ENCODE assay signal across 8 cellular contexts in genomic region chr1:152459596-152460528, GRCh38. TPM values are rescaled to one million over a fixed set of nuclear protein-coding genes. Genes with fewer than 3 reads are reported as not detected.
A peak's percentile ranks its signal among the peaks of the same experiment; 100 is the strongest.
DNase-seq lines count a peak whose midpoint lies in the region; ATAC-seq and TF ChIP-seq lines count a peak whose summit lies in the region.

No MANE protein-coding gene starts in this region.

- H3K9me3 ChIP-seq in A673 (ENCODE audit: low read depth, low read length, poor library complexity, severe bottlenecking) (no peaks in the 10 kb centered on the region), mucosa of descending colon (no peaks in the 10 kb centered on the region)

- ATAC-seq in HG02642 (IDR thresholded peaks at IDR 0.05; ENCODE audit: poor library complexity, unreplicated experiment): peak; percentile 95
- peak; percentile 88 for ATAC-seq in mucosa of descending colon

- CTCF ChIA-PET in A673 (lab: Charles Lee): interaction anchor here (0.8 to 2.4 kb wide), 4 partner anchors 11 to 273 kb away, joined by 3 to 20 read pairs (median 12); no protein-coding TSS in a partner anchor

- H3K4me3 ChIP-seq in A673 (ENCODE audit: low read depth, low read length, poor library complexity, severe bottlenecking) (no peak overlapping the region), GM12865 (ENCODE audit: low read depth, low read length) (peak overlapping the region; percentile 27), mucosa of descending colon (no peak overlapping the region)

- intact Hi-C loops in A673 (cut with micrococcal nuclease; ENCODE audit: unreplicated experiment) (loop anchor here (5.0 kb wide), 2 partner anchors 113 to 318 kb away; no protein-coding TSS in a partner anchor), mucosa of descending colon (cut with DNase I, micrococcal nuclease) (loop anchor here (5.0 to 10.0 kb wide), 2 partner anchors 273 to 275 kb away; no protein-coding TSS in a partner anchor)

- H3K4me1 ChIP-seq in A673 (ENCODE audit: insufficient read depth, low read length, poor library complexity, severe bottlenecking) (no peaks in the 10 kb centered on the region), mucosa of descending colon (ENCODE audit: low read depth) (no peaks in the 10 kb centered on the region)

- TF ChIP-seq CTCF in A673 (conservative IDR thresholded peaks at IDR 0.05; ENCODE audit: low read depth, low read length) (peak; percentile 89), GM12865 (IDR thresholded peaks at IDR 0.05; ENCODE audit: insufficient read depth, low read depth, low read length, missing control alignments) (peak; percentile 88), mucosa of descending colon (IDR thresholded peaks at IDR 0.05) (peak; percentile 71)

- POLR2A ChIA-PET in A673 (lab: Charles Lee; ENCODE audit: low non-redundant PET): no interaction called here

- H3K36me3 ChIP-seq in A673 (ENCODE audit: insufficient read depth, low read length, poor library complexity, severe bottlenecking) (no peaks in the 10 kb centered on the region), mucosa of descending colon (ENCODE audit: low read depth) (no peaks in the 10 kb centered on the region)

- DNase-seq in A673 (ENCODE audit: low spot score) (peak; percentile 73), GM12865 (ENCODE audit: low read depth) (peak; percentile 93), NCI-H146 treated with DMSO at 0.1 percent for 48 hours (lab: John Stamatoyannopoulos, UW; ENCODE audit: unreplicated experiment) (peak; percentile 5), dermis blood vessel endothelial cell (peak; percentile 86), mucosa of descending colon (peak; percentile 72 to 78 (median 75))
- peak; percentile 71 to 77 for DNase-seq in activated CD4-positive, alpha-beta T cell treated with anti-CD3 and anti-CD28 coated beads for 4 hours
- DNase-seq in stimulated activated CD8-positive, alpha-beta memory T cell treated with anti-CD3 and anti-CD28 coated beads, Interleukin-4, amount 100 ng/mL, for 48 hours: peak; percentile 84

- no peaks in the 10 kb centered on the region for H3K27me3 ChIP-seq in A673 (replicated peaks; ENCODE audit: insufficient read depth, low read depth, low read length, poor library complexity)

- no TSS peak for BruUV-seq in A673 (replicated peaks; lab: Mats Ljungman, UMichigan)

- no peak overlapping the region for H3K27ac ChIP-seq in A673 (ENCODE audit: low read depth, low read length, poor library complexity, severe bottlenecking)

RNA-seq across cellular contexts. Expression of gene CRNN, which starts 45.8 kb away (rescaled TPM):
- total RNA-seq in A673 (2021) (not detected in 2 replicates), dermis blood vessel endothelial cell (not detected in 2 replicates), mucosa of descending colon (not detected)

RNA-seq across cellular contexts. Expression of gene LCE5A, which starts 50.7 kb away (rescaled TPM):
- total RNA-seq in A673 (2021): not detected in 2 replicates
- not detected in 2 replicates for total RNA-seq in dermis blood vessel endothelial cell
- not detected for total RNA-seq in mucosa of descending colon

RNA-seq across cellular contexts. Expression of gene CRCT1, which starts 54.4 kb away (rescaled TPM):
- total RNA-seq in A673 (2021) (not detected in 2 replicates), dermis blood vessel endothelial cell (not detected in 2 replicates), mucosa of descending colon (not detected)

Comparison
In these comparisons a context has a peak if more than half of its experiments do, and no peak if none do; other contexts are left out.
1. DNase-seq: peak in every context shown above with its lines; median percentile 93 in GM12865; 86 in dermis blood vessel endothelial cell; 84 in stimulated activated CD8-positive, alpha-beta memory T cell treated with anti-CD3 and anti-CD28 coated beads, Interleukin-4, amount 100 ng/mL, for 48 hours; 75 in mucosa of descending colon; 74 in activated CD4-positive, alpha-beta T cell treated with anti-CD3 and anti-CD28 coated beads for 4 hours; 73 in A673; 5 in NCI-H146 treated with DMSO at 0.1 percent for 48 hours.